13 cellular contexts compared by ENCODE assay signal in genomic region chr12:109130755-109131521, GRCh38. TPM values are rescaled to one million over a fixed set of nuclear protein-coding genes. Genes with fewer than 3 reads are reported as not detected.
A peak's percentile ranks its signal among the peaks of the same experiment; 100 is the strongest.
DNase-seq lines count a peak whose midpoint lies in the region; ATAC-seq and TF ChIP-seq lines count a peak whose summit lies in the region.
"Had no signal": no experiment of that assay in that cellular context is flagged by ENCODE, and none has a peak within 500 bp of the region (broad histone marks: within the 10 kb centered on the region; RNA-seq: fewer than 3 reads in every experiment).

No MANE protein-coding gene starts in this region.

- H3K4me1 Mint-ChIP-seq in endothelial cell (ENCODE audit: unreplicated experiment), result no peaks in the 10 kb centered on the region
- no peaks in the 10 kb centered on the region for H3K4me1 Mint-ChIP-seq in activated T-helper 17 cell treated with anti-CD3 and anti-CD28 coated beads, Interleukin-2, amount 50 U/mL, for 72 hours
- H3K4me1 Mint-ChIP-seq: activated CD8-positive, alpha-beta memory T cell treated with anti-CD3 and anti-CD28 coated beads, Interleukin-2, amount 10 ng/mL, durations not matched to agents 7 days and 5 days; B cell had no signal

- no peaks in the 10 kb centered on the region for H3K27me3 ChIP-seq in muscle layer of duodenum (ENCODE audit: low read depth, low read length)
- H3K27me3 ChIP-seq: MG63 had no signal

- H3K36me3 Mint-ChIP-seq in endothelial cell (ENCODE audit: low read depth, unreplicated experiment), result no peaks in the 10 kb centered on the region
- H3K36me3 Mint-ChIP-seq in activated T-helper 17 cell treated with anti-CD3 and anti-CD28 coated beads, Interleukin-2, amount 50 U/mL, for 72 hours (ENCODE audit: low read depth), result no peaks in the 10 kb centered on the region
- H3K36me3 Mint-ChIP-seq: activated CD8-positive, alpha-beta memory T cell treated with anti-CD3 and anti-CD28 coated beads, Interleukin-2, amount 10 ng/mL, durations not matched to agents 7 days and 5 days had no signal

- TF ChIP-seq CTCF in endothelial cell (IDR thresholded peaks at IDR 0.05; ENCODE audit: unreplicated experiment) (no peak), lower leg skin (IDR thresholded peaks at IDR 0.05) (no peak)

- DNase-seq in AG08396 (ENCODE audit: low spot score), result peak; percentile 30
- peak; percentile 26 for DNase-seq in NCI-H2107 treated with DMSO at 0.1 percent for 48 hours (lab: John Stamatoyannopoulos, UW; ENCODE audit: unreplicated experiment)
- DNase-seq in endothelial cell (ENCODE audit: low spot score), result no peak
- DNase-seq in lower leg skin (ENCODE audit: low spot score in 2 of 2), result no peak
- no peak for DNase-seq in UCSD-AML1 (lab: John Stamatoyannopoulos, UW; ENCODE audit: unreplicated experiment)
- DNase-seq: activated CD8-positive, alpha-beta memory T cell treated with anti-CD3 and anti-CD28 coated beads, Interleukin-2, amount 10 ng/mL, durations not matched to agents 7 days and 5 days; MG63 had no signal

- no peak for TF ChIP-seq POLR2A in lower leg skin (IDR thresholded peaks at IDR 0.05)

- H3K27ac ChIP-seq in muscle layer of duodenum (ENCODE audit: low read length), result no peak overlapping the region
- H3K27ac ChIP-seq: SK-N-MC had no signal

- ATAC-seq in GM18867 (IDR thresholded peaks at IDR 0.05; ENCODE audit: unreplicated experiment), result no peak
- ATAC-seq in activated T-helper 17 cell treated with anti-CD3 and anti-CD28 coated beads, Interleukin-2, amount 50 U/mL, for 72 hours (replicated peaks), result no peak
- ATAC-seq: activated CD8-positive, alpha-beta memory T cell treated with anti-CD3 and anti-CD28 coated beads, Interleukin-2, amount 10 ng/mL, durations not matched to agents 7 days and 5 days had no signal

- no peak overlapping the region for H3K4me3 Mint-ChIP-seq in endothelial cell (ENCODE audit: unreplicated experiment)
- H3K4me3 Mint-ChIP-seq in activated T-helper 17 cell treated with anti-CD3 and anti-CD28 coated beads, Interleukin-2, amount 50 U/mL, for 72 hours, result no peak overlapping the region
- H3K4me3 Mint-ChIP-seq: activated CD8-positive, alpha-beta memory T cell treated with anti-CD3 and anti-CD28 coated beads, Interleukin-2, amount 10 ng/mL, durations not matched to agents 7 days and 5 days; B cell; central memory CD8-positive, alpha-beta T cell had no signal

- no peaks in the 10 kb centered on the region for H3K9me3 ChIP-seq in muscle layer of duodenum (ENCODE audit: control insufficient read depth in 1 of 2, low read length in 2 of 2)

- intact Hi-C loops in lower leg skin (cut with DNase I; ENCODE audit: low total_unique reads), result no loop called here

- H3K9me3 Mint-ChIP-seq in endothelial cell (ENCODE audit: unreplicated experiment), result no peaks in the 10 kb centered on the region
- H3K9me3 Mint-ChIP-seq in activated T-helper 17 cell treated with anti-CD3 and anti-CD28 coated beads, Interleukin-2, amount 50 U/mL, for 72 hours, result no peaks in the 10 kb centered on the region
- H3K9me3 Mint-ChIP-seq: central memory CD8-positive, alpha-beta T cell had no signal

- H3K36me3 ChIP-seq in muscle layer of duodenum (ENCODE audit: control insufficient read depth in 1 of 2, insufficient read depth in 2 of 2, low read length in 2 of 2), result no peaks in the 10 kb centered on the region
- H3K36me3 ChIP-seq: MG63 had no signal

- peaks cover 2% of the 10 kb centered on the region for H3K27me3 Mint-ChIP-seq in endothelial cell (ENCODE audit: unreplicated experiment)
- no peaks in the 10 kb centered on the region for H3K27me3 Mint-ChIP-seq in activated T-helper 17 cell treated with anti-CD3 and anti-CD28 coated beads, Interleukin-2, amount 50 U/mL, for 72 hours
- H3K27me3 Mint-ChIP-seq: activated CD8-positive, alpha-beta memory T cell treated with anti-CD3 and anti-CD28 coated beads, Interleukin-2, amount 10 ng/mL, durations not matched to agents 7 days and 5 days; central memory CD8-positive, alpha-beta T cell had no signal

- H3K27ac Mint-ChIP-seq in endothelial cell (ENCODE audit: unreplicated experiment), result peak overlapping the region; percentile 55
- H3K27ac Mint-ChIP-seq in activated T-helper 17 cell treated with anti-CD3 and anti-CD28 coated beads, Interleukin-2, amount 50 U/mL, for 72 hours, result no peak overlapping the region
- H3K27ac Mint-ChIP-seq: activated CD8-positive, alpha-beta memory T cell treated with anti-CD3 and anti-CD28 coated beads, Interleukin-2, amount 10 ng/mL, durations not matched to agents 7 days and 5 days; B cell had no signal

- peak overlapping the region; percentile 5 to 35 for H3K4me3 ChIP-seq in muscle layer of duodenum (ENCODE audit: low read depth in 1 of 2, low read length in 2 of 2)
- H3K4me3 ChIP-seq in lower leg skin (ENCODE audit: low read depth, poor library complexity, severe bottlenecking), result no peak overlapping the region
- H3K4me3 ChIP-seq: MG63, SK-N-MC had no signal

- H3K4me1 ChIP-seq in muscle layer of duodenum (ENCODE audit: control insufficient read depth in 1 of 2, insufficient read depth in 2 of 2, low read length in 2 of 2), result peaks cover 0 to 14% of the 10 kb centered on the region in 2 donors

- 58 to 68% methylated on average over 13 of the region's 13 CpGs for WGBS in lower leg skin, 2 donors

RNA-seq across cellular contexts. Expression of gene ACACB, which starts 14.6 kb away (rescaled TPM):
- total RNA-seq in endothelial cell (ENCODE audit: unreplicated experiment) (1.7 TPM), lower leg skin (10 to 100 TPM; 19.6 to 38.2 (median 25.8) TPM)
- total RNA-seq in activated T-helper 17 cell treated with anti-CD3 and anti-CD28 coated beads, Interleukin-2, amount 50 U/mL, for 72 hours, result 10 to 100 TPM in 1 of 2 donors, 1 to 10 TPM in 1; 7.4 to 17.3 TPM

RNA-seq across cellular contexts. Expression of gene UNG, which starts 33.5 kb away (rescaled TPM):
- 39.4 TPM for total RNA-seq in endothelial cell (ENCODE audit: unreplicated experiment)
- 10 to 100 TPM; 31.9 to 57.5 (median 46.9) TPM for total RNA-seq in lower leg skin
- total RNA-seq in activated T-helper 17 cell treated with anti-CD3 and anti-CD28 coated beads, Interleukin-2, amount 50 U/mL, for 72 hours, result 10 to 100 TPM; 48.3 to 85.7 TPM

RNA-seq across cellular contexts. Expression of gene ALKBH2, which starts 37.7 kb away (rescaled TPM):
- total RNA-seq in endothelial cell (ENCODE audit: unreplicated experiment) (10.4 TPM), lower leg skin (10 to 100 TPM; 17.6 to 36.5 (median 26.0) TPM)
- total RNA-seq in activated T-helper 17 cell treated with anti-CD3 and anti-CD28 coated beads, Interleukin-2, amount 50 U/mL, for 72 hours, result 10 to 100 TPM; 16.2 to 25.9 TPM

Comparison
In these comparisons a context has a peak if more than half of its experiments do, and no peak if none do; other contexts are left out.
1. DNase-seq: peak in AG08396 (single experiment) and NCI-H2107 treated with DMSO at 0.1 percent for 48 hours (single experiment); none in endothelial cell (single experiment), lower leg skin (0 of 2) and UCSD-AML1 (single experiment).